1 cellular context compared by ENCODE assay signal in the genomic region with DNA sequence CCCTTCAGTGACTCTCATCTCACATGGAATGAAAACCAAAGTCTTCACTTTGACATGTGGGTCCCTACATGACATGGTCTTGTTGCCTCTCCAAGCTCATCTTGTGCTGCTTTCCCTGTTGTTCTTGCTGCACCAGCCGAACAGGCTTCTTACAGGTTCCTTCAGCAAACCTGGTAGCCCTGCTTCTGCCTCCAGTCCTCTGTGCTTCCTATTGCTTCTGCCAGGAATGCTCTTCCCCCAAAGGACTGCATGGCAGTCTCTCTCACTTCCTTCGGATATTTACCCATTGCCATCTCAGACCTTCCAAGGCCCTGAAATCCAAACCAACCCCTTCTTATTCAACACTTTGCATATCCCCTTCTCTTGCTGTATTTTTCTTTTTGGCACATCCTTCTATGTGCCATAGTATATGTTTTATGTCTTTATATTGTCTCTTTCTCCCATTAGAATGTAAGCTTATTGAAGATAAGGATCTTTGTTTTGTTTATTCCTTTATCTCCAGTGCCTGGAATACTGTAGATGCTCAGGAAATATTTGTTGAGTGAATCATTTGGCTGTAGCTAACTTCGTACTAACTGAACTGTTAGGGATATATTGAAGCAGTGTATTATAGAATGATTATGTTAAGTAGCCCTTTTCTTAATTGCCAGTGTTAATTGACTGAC.
TF ChIP-seq lines count a peak whose summit lies in the region.

No MANE protein-coding gene starts in this region.

TF ChIP-seq in endothelial cell of umbilical vein, 7 proteins besides CTCF, POLR2A, EP300 and RAD21:
- TF ChIP-seq POLR2AphosphoS5 (IDR thresholded peaks at IDR 0.05; ENCODE audit: insufficient read depth, low read depth, low read length) = no peak
- TF ChIP-seq GATA2 (IDR thresholded peaks at IDR 0.05; ENCODE audit: insufficient read depth, insufficient read length, low read depth, low read length) = peak; percentile 97
- TF ChIP-seq MYC (IDR thresholded peaks at IDR 0.05; ENCODE audit: low read depth, low read length) = no peak
- TF ChIP-seq, protein P1, sequence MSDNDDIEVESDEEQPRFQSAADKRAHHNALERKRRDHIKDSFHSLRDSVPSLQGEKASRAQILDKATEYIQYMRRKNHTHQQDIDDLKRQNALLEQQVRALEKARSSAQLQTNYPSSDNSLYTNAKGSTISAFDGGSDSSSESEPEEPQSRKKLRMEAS (IDR thresholded peaks at IDR 0.05; ENCODE audit: insufficient read depth, insufficient read length) = no peak
- no peak for TF ChIP-seq EZH2 (IDR thresholded peaks at IDR 0.05; ENCODE audit: borderline replicate concordance, low read depth, low read length, severe bottlenecking)
- TF ChIP-seq JUN (IDR thresholded peaks at IDR 0.05; ENCODE audit: borderline replicate concordance, insufficient read depth, insufficient read length, low read depth) = peak; percentile 80
- peak; percentile 80 for TF ChIP-seq FOS (IDR thresholded peaks at IDR 0.05; ENCODE audit: borderline replicate concordance, insufficient read depth, low read length)
